12 cellular contexts compared by ENCODE assay signal in genomic region chr2:85954918-85955420, GRCh38.
DNase-seq lines count a peak whose midpoint lies in the region; ATAC-seq and TF ChIP-seq lines count a peak whose summit lies in the region.
"Had no signal": no experiment of that assay in that cellular context is flagged by ENCODE, and none has a peak within 500 bp of the region (broad histone marks: within the 10 kb centered on the region; RNA-seq: fewer than 3 reads in every experiment).

No MANE protein-coding gene starts in this region.

- H3K9ac ChIP-seq in PC-3 (ENCODE audit: low read length) = no peak overlapping the region

- peak overlapping the region; percentile 12; the same call in 1 of the 2 replicates for H3K27ac ChIP-seq in PC-3 (ENCODE audit: low read length)
- H3K27ac ChIP-seq in right lobe of liver = no peak overlapping the region

- H3K36me3 Mint-ChIP-seq in type B pancreatic cell = no peaks in the 10 kb centered on the region

- H3K4me2 ChIP-seq in PC-3 (ENCODE audit: low read length) = peak overlapping the region; percentile 38

- no peaks in the 10 kb centered on the region for H3K27me3 Mint-ChIP-seq in type B pancreatic cell
- H3K27me3 Mint-ChIP-seq: activated CD4-positive, alpha-beta T cell treated with anti-CD3 and anti-CD28 coated beads, Interleukin-2, amount 10 ng/mL, durations not matched to agents 7 days and 5 days had no signal

- DNase-seq in SIG-M5 treated with dmso at 0.1 percent for 504 hours (lab: John Stamatoyannopoulos, UW; ENCODE audit: unreplicated experiment) (peak; percentile 73), SIG-M5 (lab: John Stamatoyannopoulos, UW) (no peak), PC-3 (peak; percentile 48), right lobe of liver (no peak), type B pancreatic cell (ENCODE audit: extremely low spot score, unreplicated experiment) (no peak), NCI-H226 (no peak)
- DNase-seq: activated CD4-positive, alpha-beta T cell treated with anti-CD3 and anti-CD28 coated beads, Interleukin-2, amount 10 ng/mL, durations not matched to agents 7 days and 5 days; activated T-cell treated with anti-CD3 and anti-CD28 coated beads, Interleukin-2, amount 50 U/mL, for 1 hour; Caco-2; central memory CD4-positive, alpha-beta T cell had no signal

- H3K36me3 ChIP-seq in PC-3 (ENCODE audit: low read depth, low read length) (no peaks in the 10 kb centered on the region), right lobe of liver (no peaks in the 10 kb centered on the region)

- no TSS peak for BruUV-seq in PC-3 (replicated peaks; lab: Mats Ljungman, UMichigan)

- POLR2A ChIA-PET in PC-3 (lab: Charles Lee; ENCODE audit: unreplicated experiment) = no interaction called here

- H3K4me1 ChIP-seq in PC-3 (ENCODE audit: insufficient read depth, low read length) = peaks cover 11% of the 10 kb centered on the region
- peaks cover 0 to 47% (median 8%) of the 10 kb centered on the region in 4 donors for H3K4me1 ChIP-seq in right lobe of liver

- no peaks in the 10 kb centered on the region for H3F3A ChIP-seq in PC-3 (ENCODE audit: low read length, unreplicated experiment)

- H3K27me3 ChIP-seq in PC-3 (ENCODE audit: low read length) = no peaks in the 10 kb centered on the region
- H3K27me3 ChIP-seq in right lobe of liver = no peaks in the 10 kb centered on the region

- peak overlapping the region; percentile 7; the same call in 1 of the 2 replicates for H2AFZ ChIP-seq in PC-3 (ENCODE audit: low read length)

- H4K20me1 ChIP-seq in PC-3 (ENCODE audit: low read length) = no peaks in the 10 kb centered on the region

- WGBS in right lobe of liver (ENCODE audit: insufficient coverage, low coverage, low lambda C conversion rate, missing lambda C conversion rate) = 48% methylated on average over 3 of the region's 5 CpGs

- H3K9me3 ChIP-seq in PC-3 (ENCODE audit: low read length) (no peaks in the 10 kb centered on the region), right lobe of liver (no peaks in the 10 kb centered on the region)
- H3K9me3 ChIP-seq: Caco-2 had no signal

- CTCF ChIA-PET in PC-3 (lab: Charles Lee) = no interaction called here

- H3K4me3 ChIP-seq in PC-3 (ENCODE audit: low read length) = no peak overlapping the region
- no peak overlapping the region for H3K4me3 ChIP-seq in right lobe of liver

- intact Hi-C loops in PC-3 (cut with micrococcal nuclease) (no loop called here), right lobe of liver (cut with DNase I) (no loop called here)

- no peak overlapping the region for H3K4me3 Mint-ChIP-seq in type B pancreatic cell
- H3K4me3 Mint-ChIP-seq: activated CD4-positive, alpha-beta T cell treated with anti-CD3 and anti-CD28 coated beads, Interleukin-2, amount 10 ng/mL, durations not matched to agents 7 days and 5 days had no signal

- no peak for TF ChIP-seq POLR2A in right lobe of liver (IDR thresholded peaks at IDR 0.05)

- H3K9me3 Mint-ChIP-seq in type B pancreatic cell = no peaks in the 10 kb centered on the region
- H3K9me3 Mint-ChIP-seq: activated CD4-positive, alpha-beta T cell treated with anti-CD3 and anti-CD28 coated beads, Interleukin-2, amount 10 ng/mL, durations not matched to agents 7 days and 5 days had no signal

- H3K79me2 ChIP-seq in PC-3 (ENCODE audit: low read length) = no peaks in the 10 kb centered on the region

- H3K4me1 Mint-ChIP-seq in type B pancreatic cell (ENCODE audit: unreplicated experiment) = peaks cover 26% of the 10 kb centered on the region

- peak overlapping the region; percentile 76 for H3K27ac Mint-ChIP-seq in type B pancreatic cell
- H3K27ac Mint-ChIP-seq: activated CD4-positive, alpha-beta T cell treated with anti-CD3 and anti-CD28 coated beads, Interleukin-2, amount 10 ng/mL, durations not matched to agents 7 days and 5 days had no signal

- H3K9me2 ChIP-seq in PC-3 (replicated peaks; ENCODE audit: low read length) = no peaks in the 10 kb centered on the region

- no peak for TF ChIP-seq CTCF in PC-3 (conservative IDR thresholded peaks at IDR 0.05; ENCODE audit: low read depth, low read length)
- no peak for TF ChIP-seq CTCF in right lobe of liver (IDR thresholded peaks at IDR 0.05)
- no peak for TF ChIP-seq CTCF in type B pancreatic cell (conservative IDR thresholded peaks at IDR 0.05)

- peak; percentile 67 for ATAC-seq in PC-3
- peak; percentile 23 to 48 (median 38) for ATAC-seq in right lobe of liver
- no peak for ATAC-seq in HG03135 (IDR thresholded peaks at IDR 0.05; ENCODE audit: unreplicated experiment)
- ATAC-seq in HG03457 (IDR thresholded peaks at IDR 0.05; ENCODE audit: unreplicated experiment) = no peak

Comparison
In these comparisons a context has a peak if more than half of its experiments do, and no peak if none do; other contexts are left out.
1. DNase-seq: peak in SIG-M5 treated with dmso at 0.1 percent for 504 hours (single experiment) and PC-3 (single experiment); none in SIG-M5 (single experiment), right lobe of liver (0 of 3), type B pancreatic cell (single experiment) and NCI-H226 (single experiment).
2. ATAC-seq: peak in PC-3 (single experiment) and right lobe of liver (4 of 4); none in HG03135 (single experiment) and HG03457 (single experiment).